1 cellular context compared by ENCODE assay signal in the genomic region with DNA sequence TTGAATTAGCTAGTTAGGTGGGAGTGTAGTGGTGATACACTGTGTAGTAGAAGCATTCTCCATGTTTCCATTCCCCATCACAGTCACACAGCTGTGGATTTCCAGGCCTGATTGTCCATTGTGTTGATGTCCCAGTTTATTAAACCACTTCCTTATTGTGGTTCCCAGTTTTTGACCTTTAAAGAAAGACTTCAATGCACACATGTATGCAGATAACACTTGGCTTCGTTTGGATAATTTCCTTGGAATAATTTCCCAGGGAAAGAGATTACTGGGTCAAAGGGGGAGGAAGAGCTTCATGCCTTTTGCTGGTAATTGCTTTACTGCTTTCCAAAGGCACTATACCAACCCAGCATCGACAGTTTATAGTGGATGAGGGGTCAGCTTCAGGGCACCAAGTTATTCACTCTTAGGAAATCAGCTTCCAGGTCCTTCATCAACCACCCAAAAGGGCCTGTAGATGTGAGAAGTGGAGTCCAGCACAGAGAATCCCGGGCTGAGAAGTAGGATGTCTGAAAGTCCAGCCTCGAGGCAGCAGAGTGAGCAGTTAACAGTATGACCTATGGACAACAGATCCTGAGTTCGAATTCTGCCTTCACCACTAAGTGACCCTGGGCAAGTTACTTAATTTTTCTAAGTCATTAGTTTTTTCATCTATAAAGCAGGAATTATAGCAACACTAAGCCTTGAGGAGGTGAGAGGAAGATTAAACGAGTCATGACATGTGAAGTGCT.
TF ChIP-seq lines count a peak whose summit lies in the region.

No MANE protein-coding gene starts in this region.

TF ChIP-seq in SK-N-SH, 30 proteins besides CTCF, POLR2A, EP300 and RAD21 (continued from another document):
- TF ChIP-seq, protein P1, sequence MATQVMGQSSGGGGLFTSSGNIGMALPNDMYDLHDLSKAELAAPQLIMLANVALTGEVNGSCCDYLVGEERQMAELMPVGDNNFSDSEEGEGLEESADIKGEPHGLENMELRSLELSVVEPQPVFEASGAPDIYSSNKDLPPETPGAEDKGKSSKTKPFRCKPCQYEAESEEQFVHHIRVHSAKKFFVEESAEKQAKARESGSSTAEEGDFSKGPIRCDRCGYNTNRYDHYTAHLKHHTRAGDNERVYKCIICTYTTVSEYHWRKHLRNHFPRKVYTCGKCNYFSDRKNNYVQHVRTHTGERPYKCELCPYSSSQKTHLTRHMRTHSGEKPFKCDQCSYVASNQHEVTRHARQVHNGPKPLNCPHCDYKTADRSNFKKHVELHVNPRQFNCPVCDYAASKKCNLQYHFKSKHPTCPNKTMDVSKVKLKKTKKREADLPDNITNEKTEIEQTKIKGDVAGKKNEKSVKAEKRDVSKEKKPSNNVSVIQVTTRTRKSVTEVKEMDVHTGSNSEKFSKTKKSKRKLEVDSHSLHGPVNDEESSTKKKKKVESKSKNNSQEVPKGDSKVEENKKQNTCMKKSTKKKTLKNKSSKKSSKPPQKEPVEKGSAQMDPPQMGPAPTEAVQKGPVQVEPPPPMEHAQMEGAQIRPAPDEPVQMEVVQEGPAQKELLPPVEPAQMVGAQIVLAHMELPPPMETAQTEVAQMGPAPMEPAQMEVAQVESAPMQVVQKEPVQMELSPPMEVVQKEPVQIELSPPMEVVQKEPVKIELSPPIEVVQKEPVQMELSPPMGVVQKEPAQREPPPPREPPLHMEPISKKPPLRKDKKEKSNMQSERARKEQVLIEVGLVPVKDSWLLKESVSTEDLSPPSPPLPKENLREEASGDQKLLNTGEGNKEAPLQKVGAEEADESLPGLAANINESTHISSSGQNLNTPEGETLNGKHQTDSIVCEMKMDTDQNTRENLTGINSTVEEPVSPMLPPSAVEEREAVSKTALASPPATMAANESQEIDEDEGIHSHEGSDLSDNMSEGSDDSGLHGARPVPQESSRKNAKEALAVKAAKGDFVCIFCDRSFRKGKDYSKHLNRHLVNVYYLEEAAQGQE (IDR thresholded peaks at IDR 0.05; ENCODE audit: low read depth, low read length): no peak
- TF ChIP-seq POLR2AphosphoS5 (IDR thresholded peaks at IDR 0.05; ENCODE audit: low read depth, low read length): no peak
TF ChIP-seq in SK-N-SH: peak in this region for 0.
